Comparison of ENCODE assay signal across 8 cellular contexts in genomic region chr12:101697930-101698781, GRCh38. TPM values are rescaled to one million over a fixed set of nuclear protein-coding genes. Genes with fewer than 3 reads are reported as not detected.
DNase-seq lines count a peak whose midpoint lies in the region; ATAC-seq and TF ChIP-seq lines count a peak whose summit lies in the region.

No MANE protein-coding gene starts in this region.

- H3F3A ChIP-seq in neural cell (ENCODE audit: insufficient read depth, low read length, poor library complexity, severe bottlenecking), result no peaks in the 10 kb centered on the region

- H4K20me1 ChIP-seq in neural cell (ENCODE audit: insufficient read depth), result no peaks in the 10 kb centered on the region

- peaks cover 4% of the 10 kb centered on the region for H3K36me3 Mint-ChIP-seq in activated naive CD4-positive, alpha-beta T cell treated with anti-CD3 and anti-CD28 coated beads, Interleukin-2, amount 10 ng/mL, durations not matched to agents 7 days and 5 days

- peak; percentile 19 for TF ChIP-seq CTCF in neural cell (IDR thresholded peaks at IDR 0.05; ENCODE audit: poor library complexity, severe bottlenecking)

- peak overlapping the region; percentile 91 for H3K4me3 ChIP-seq in neural cell (ENCODE audit: low read length)

- no peaks in the 10 kb centered on the region for H3K79me2 ChIP-seq in neural cell (replicated peaks; ENCODE audit: insufficient read depth, low read length)

- peak overlapping the region; percentile 87 for H3K27ac Mint-ChIP-seq in activated naive CD4-positive, alpha-beta T cell treated with anti-CD3 and anti-CD28 coated beads, Interleukin-2, amount 10 ng/mL, durations not matched to agents 7 days and 5 days

- H3K9ac ChIP-seq in neural cell (ENCODE audit: low read length), result peak overlapping the region; percentile 83

- H3K27me3 ChIP-seq in neural cell (ENCODE audit: insufficient read depth, low read depth, low read length), result no peaks in the 10 kb centered on the region

- H3K4me1 Mint-ChIP-seq in activated naive CD4-positive, alpha-beta T cell treated with anti-CD3 and anti-CD28 coated beads, Interleukin-2, amount 10 ng/mL, durations not matched to agents 7 days and 5 days, result peaks cover 31% of the 10 kb centered on the region

- DNase-seq in AML-193 (lab: John Stamatoyannopoulos, UW) (peak; percentile 67 to 76), NCI-H69 (lab: John Stamatoyannopoulos, UW) (peak; percentile 55), glomerular visceral epithelial cell (ENCODE audit: extremely low spot score) (peak; percentile 45), NCI-H510A treated with DMSO at 0.1 percent for 48 hours (lab: John Stamatoyannopoulos, UW) (no peak)
- DNase-seq in activated naive CD4-positive, alpha-beta T cell treated with anti-CD3 and anti-CD28 coated beads, Interleukin-2, amount 10 ng/mL, durations not matched to agents 7 days and 5 days, result peak; percentile 28

- ATAC-seq in GM18508 (IDR thresholded peaks at IDR 0.05; ENCODE audit: insufficient read depth, unreplicated experiment), result peak; percentile 18
- peak; percentile 35 for ATAC-seq in HG02885 (IDR thresholded peaks at IDR 0.05; ENCODE audit: poor library complexity, unreplicated experiment)

- peak overlapping the region; percentile 96 for H3K4me2 ChIP-seq in neural cell (ENCODE audit: low read length)

- no peaks in the 10 kb centered on the region for H3K9me2 ChIP-seq in neural cell (ENCODE audit: insufficient read depth, low read length)

- TF ChIP-seq EP300 in neural cell (conservative IDR thresholded peaks at IDR 0.05; ENCODE audit: poor library complexity, severe bottlenecking), result no peak

- no peaks in the 10 kb centered on the region for H3K27me3 Mint-ChIP-seq in activated naive CD4-positive, alpha-beta T cell treated with anti-CD3 and anti-CD28 coated beads, Interleukin-2, amount 10 ng/mL, durations not matched to agents 7 days and 5 days

- peak overlapping the region; percentile 35 for H2AFZ ChIP-seq in neural cell (ENCODE audit: low read depth, low read length)

- CTCF ChIA-PET in activated naive CD4-positive, alpha-beta T cell treated with anti-CD3 and anti-CD28 coated beads, Interleukin-2, amount 10 ng/mL, durations not matched to agents 7 days and 5 days (lab: Charles Lee), result interaction anchor here (0.6 to 1.4 kb wide), 3 partner anchors 26 to 279 kb away, joined by 3 read pairs; no protein-coding TSS in a partner anchor

- no peaks in the 10 kb centered on the region for H3K9me3 Mint-ChIP-seq in activated naive CD4-positive, alpha-beta T cell treated with anti-CD3 and anti-CD28 coated beads, Interleukin-2, amount 10 ng/mL, durations not matched to agents 7 days and 5 days

- H3K4me3 Mint-ChIP-seq in activated naive CD4-positive, alpha-beta T cell treated with anti-CD3 and anti-CD28 coated beads, Interleukin-2, amount 10 ng/mL, durations not matched to agents 7 days and 5 days, result peak overlapping the region; percentile 87

- H3K9me3 ChIP-seq in neural cell (ENCODE audit: low read length), result no peaks in the 10 kb centered on the region

- H3K36me3 ChIP-seq in neural cell (ENCODE audit: insufficient read depth, low read length), result no peaks in the 10 kb centered on the region

- no peak for TF ChIP-seq RAD21 in neural cell (conservative IDR thresholded peaks at IDR 0.05)

- H3K27ac ChIP-seq in neural cell (ENCODE audit: low read length), result no peak overlapping the region

TF ChIP-seq in neural cell, 6 proteins besides CTCF, POLR2A, EP300 and RAD21:
- no peak for TF ChIP-seq SMC3 (conservative IDR thresholded peaks at IDR 0.05; ENCODE audit: poor library complexity)
- TF ChIP-seq MXI1 (conservative IDR thresholded peaks at IDR 0.05; ENCODE audit: poor library complexity, severe bottlenecking), result peak; percentile 69
- peak; percentile 19 for TF ChIP-seq TAF1 (IDR thresholded peaks at IDR 0.05; ENCODE audit: low read depth)

RNA-seq across cellular contexts. Expression of gene CHPT1, which starts 0.7 kb away (rescaled TPM):
- 11.9 and 20.5 TPM in 2 replicates for polyA plus RNA-seq in neural cell
- 15.8 and 16.6 TPM in 2 replicates for polyA minus RNA-seq in neural cell

RNA-seq across cellular contexts. Expression of gene SYCP3, which starts 41.1 kb away (rescaled TPM):
- polyA plus RNA-seq in neural cell, result 2.1 and 3.4 TPM in 2 replicates
- polyA minus RNA-seq in neural cell, result 0.97 and 2.0 TPM in 2 replicates
